Comparison of ENCODE assay signal across 1 cellular context in the genomic region with DNA sequence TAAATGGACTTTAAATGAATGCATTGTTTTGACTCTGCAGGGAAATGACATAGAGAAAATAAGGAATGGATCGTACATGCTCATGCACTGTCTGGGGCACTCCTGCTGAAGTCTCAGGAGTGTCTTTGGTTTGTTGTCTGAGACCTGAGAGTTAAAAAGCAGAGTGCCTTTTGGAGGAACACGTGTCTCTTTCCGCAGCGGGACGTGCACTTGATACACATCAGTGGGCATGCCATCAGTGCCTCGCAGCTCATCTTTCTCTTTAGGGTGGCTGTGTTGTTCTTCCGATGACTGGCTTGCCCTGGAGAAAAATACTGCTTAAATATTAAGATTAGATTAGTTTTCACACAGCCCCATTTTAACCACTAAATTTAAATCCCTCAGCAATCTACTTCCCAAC.
TF ChIP-seq lines count a peak whose summit lies in the region.

No MANE protein-coding gene starts in this region.

TF ChIP-seq in WTC11, 78 proteins besides CTCF, POLR2A, EP300 and RAD21 (continued from another document):
- TF ChIP-seq, protein P1, sequence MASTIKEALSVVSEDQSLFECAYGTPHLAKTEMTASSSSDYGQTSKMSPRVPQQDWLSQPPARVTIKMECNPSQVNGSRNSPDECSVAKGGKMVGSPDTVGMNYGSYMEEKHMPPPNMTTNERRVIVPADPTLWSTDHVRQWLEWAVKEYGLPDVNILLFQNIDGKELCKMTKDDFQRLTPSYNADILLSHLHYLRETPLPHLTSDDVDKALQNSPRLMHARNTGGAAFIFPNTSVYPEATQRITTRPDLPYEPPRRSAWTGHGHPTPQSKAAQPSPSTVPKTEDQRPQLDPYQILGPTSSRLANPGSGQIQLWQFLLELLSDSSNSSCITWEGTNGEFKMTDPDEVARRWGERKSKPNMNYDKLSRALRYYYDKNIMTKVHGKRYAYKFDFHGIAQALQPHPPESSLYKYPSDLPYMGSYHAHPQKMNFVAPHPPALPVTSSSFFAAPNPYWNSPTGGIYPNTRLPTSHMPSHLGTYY (CRISPR knock-in tag; IDR thresholded peaks at IDR 0.05), result no peak
- TF ChIP-seq NFATC4 (CRISPR knock-in tag; IDR thresholded peaks at IDR 0.05) (no peak), GRHL2 (CRISPR knock-in tag; IDR thresholded peaks at IDR 0.05; ENCODE audit: insufficient replicate concordance, severe bottlenecking) (no peak)
- TF ChIP-seq, protein P2, sequence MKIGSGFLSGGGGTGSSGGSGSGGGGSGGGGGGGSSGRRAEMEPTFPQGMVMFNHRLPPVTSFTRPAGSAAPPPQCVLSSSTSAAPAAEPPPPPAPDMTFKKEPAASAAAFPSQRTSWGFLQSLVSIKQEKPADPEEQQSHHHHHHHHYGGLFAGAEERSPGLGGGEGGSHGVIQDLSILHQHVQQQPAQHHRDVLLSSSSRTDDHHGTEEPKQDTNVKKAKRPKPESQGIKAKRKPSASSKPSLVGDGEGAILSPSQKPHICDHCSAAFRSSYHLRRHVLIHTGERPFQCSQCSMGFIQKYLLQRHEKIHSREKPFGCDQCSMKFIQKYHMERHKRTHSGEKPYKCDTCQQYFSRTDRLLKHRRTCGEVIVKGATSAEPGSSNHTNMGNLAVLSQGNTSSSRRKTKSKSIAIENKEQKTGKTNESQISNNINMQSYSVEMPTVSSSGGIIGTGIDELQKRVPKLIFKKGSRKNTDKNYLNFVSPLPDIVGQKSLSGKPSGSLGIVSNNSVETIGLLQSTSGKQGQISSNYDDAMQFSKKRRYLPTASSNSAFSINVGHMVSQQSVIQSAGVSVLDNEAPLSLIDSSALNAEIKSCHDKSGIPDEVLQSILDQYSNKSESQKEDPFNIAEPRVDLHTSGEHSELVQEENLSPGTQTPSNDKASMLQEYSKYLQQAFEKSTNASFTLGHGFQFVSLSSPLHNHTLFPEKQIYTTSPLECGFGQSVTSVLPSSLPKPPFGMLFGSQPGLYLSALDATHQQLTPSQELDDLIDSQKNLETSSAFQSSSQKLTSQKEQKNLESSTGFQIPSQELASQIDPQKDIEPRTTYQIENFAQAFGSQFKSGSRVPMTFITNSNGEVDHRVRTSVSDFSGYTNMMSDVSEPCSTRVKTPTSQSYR (CRISPR knock-in tag; IDR thresholded peaks at IDR 0.05), result no peak
